8 cellular contexts compared by ENCODE assay signal in the genomic region with DNA sequence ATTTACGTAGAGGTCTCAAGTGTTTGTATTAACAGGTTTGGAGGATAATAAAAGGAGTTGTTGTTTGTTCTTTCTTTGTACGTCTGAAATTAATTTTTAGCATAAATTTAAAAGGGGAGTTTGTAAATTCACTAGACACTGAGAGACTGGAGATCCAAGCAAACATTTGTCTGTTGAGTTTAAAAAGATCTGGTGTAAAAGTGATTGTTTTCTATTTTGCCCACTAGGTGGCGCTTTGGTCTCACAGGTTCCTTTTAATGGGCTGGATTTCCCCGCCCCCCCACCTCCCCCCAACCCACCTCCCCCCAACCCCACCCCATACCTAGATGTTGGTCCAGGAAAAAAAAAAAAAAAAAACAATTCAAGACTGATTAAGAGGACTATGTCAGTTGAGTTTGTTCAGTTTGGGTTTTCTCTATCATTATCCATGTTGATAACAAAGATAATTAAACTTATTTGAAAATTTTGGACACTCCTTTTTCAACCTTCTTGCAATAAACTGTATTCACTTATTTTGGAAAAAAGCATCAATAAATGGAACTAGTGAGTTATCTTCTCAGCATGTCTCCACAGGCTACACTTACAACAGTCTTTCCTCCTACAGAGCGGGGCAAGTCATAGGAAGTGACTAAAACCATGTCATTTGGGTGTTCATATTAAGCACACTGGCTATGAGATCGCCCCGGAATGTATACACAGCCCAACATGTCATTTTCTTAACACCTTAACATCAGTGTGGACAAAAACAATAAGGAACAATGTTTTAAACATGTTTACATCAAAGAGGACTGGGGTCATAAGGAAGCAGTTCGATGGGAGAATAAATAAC.
DNase-seq lines count a peak whose midpoint lies in the region; ATAC-seq and TF ChIP-seq lines count a peak whose summit lies in the region.

No MANE protein-coding gene starts in this region.

- no peak overlapping the region for H3K4me2 ChIP-seq in OCI-LY3 (ENCODE audit: low read length)

- WGBS in esophagus muscularis mucosa, result 46% methylated on average over 8 of the region's 8 CpGs

- H3K4me1 ChIP-seq in HAP-1 (no peaks in the 10 kb centered on the region), OCI-LY3 (ENCODE audit: low read length) (no peaks in the 10 kb centered on the region), esophagus muscularis mucosa (peaks cover 0 to 17% (median 11%) of the 10 kb centered on the region in 4 donors)

- peak; percentile 44 for TF ChIP-seq CTCF in OCI-LY3 (IDR thresholded peaks at IDR 0.05; ENCODE audit: low read depth, low read length)
- TF ChIP-seq CTCF in esophagus muscularis mucosa (IDR thresholded peaks at IDR 0.05), result peak in 2 of 3 experiments; percentile 57 to 59

- no peaks in the 10 kb centered on the region for H3K27me3 ChIP-seq in HAP-1 (ENCODE audit: low read depth)
- H3K27me3 ChIP-seq in OCI-LY3 (ENCODE audit: low read depth, low read length), result peaks cover 3% of the 10 kb centered on the region; the same call in 1 of the 2 replicates
- H3K27me3 ChIP-seq in esophagus muscularis mucosa, result no peaks in the 10 kb centered on the region

- DNase-seq in CMK (ENCODE audit: low read depth) (peak; percentile 12), HAP-1 (ENCODE audit: low spot score in 2 of 2) (peak; percentile 7 to 14), esophagus muscularis mucosa (ENCODE audit: extremely low spot score) (no peak), putamen (ENCODE audit: low spot score) (peak; percentile 39), GF-D8 (lab: John Stamatoyannopoulos, UW) (no peak)
- no peak for DNase-seq in stimulated activated CD4-positive, alpha-beta T cell treated with anti-CD3 and anti-CD28 coated beads, Interleukin-2, amount 100 ng/mL, for 24 hours

- H3K36me3 ChIP-seq in HAP-1 (replicated peaks) (no peaks in the 10 kb centered on the region), OCI-LY3 (replicated peaks; ENCODE audit: low read depth, low read length) (no peaks in the 10 kb centered on the region), esophagus muscularis mucosa (no peaks in the 10 kb centered on the region)

- intact Hi-C loops in esophagus muscularis mucosa (cut with DNase I), result loop anchor here (5.0 kb wide), 1 partner anchor 271 kb away; no protein-coding TSS in a partner anchor

- TF ChIP-seq POLR2A in esophagus muscularis mucosa (IDR thresholded peaks at IDR 0.05; ENCODE audit: low read depth), result no peak

- H3K9me3 ChIP-seq in HAP-1 (no peaks in the 10 kb centered on the region), OCI-LY3 (ENCODE audit: insufficient read depth, low read length) (no peaks in the 10 kb centered on the region), esophagus muscularis mucosa (no peaks in the 10 kb centered on the region)

- H3K79me2 ChIP-seq in OCI-LY3 (ENCODE audit: low read length), result no peaks in the 10 kb centered on the region

- H4K20me1 ChIP-seq in OCI-LY3 (ENCODE audit: insufficient read depth, low read length), result no peaks in the 10 kb centered on the region

- H3K27ac ChIP-seq in OCI-LY3 (ENCODE audit: low read length) (no peak overlapping the region), esophagus muscularis mucosa (replicated peaks in 1 of 4) (no peak overlapping the region)

- no peak overlapping the region for H2AFZ ChIP-seq in OCI-LY3 (ENCODE audit: low read depth, low read length)

- in situ Hi-C loops in HAP-1 (cut with MboI; ENCODE audit: low sequenced_read_pairs), result no loop called here

- no peak for TF ChIP-seq EP300 in esophagus muscularis mucosa (IDR thresholded peaks at IDR 0.05)

- ATAC-seq in esophagus mucosa, result no peak

- H3K9ac ChIP-seq in OCI-LY3 (ENCODE audit: low read length), result no peak overlapping the region

- H3K4me3 ChIP-seq in HAP-1, result no peak overlapping the region
- H3K4me3 ChIP-seq in OCI-LY3 (ENCODE audit: low read length), result no peak overlapping the region
- H3K4me3 ChIP-seq in esophagus muscularis mucosa, result no peak overlapping the region

Comparison
In these comparisons a context has a peak if more than half of its experiments do, and no peak if none do; other contexts are left out.
1. DNase-seq: peak in CMK (single experiment), HAP-1 (2 of 2) and putamen (single experiment); none in esophagus muscularis mucosa (single experiment), stimulated activated CD4-positive, alpha-beta T cell treated with anti-CD3 and anti-CD28 coated beads, Interleukin-2, amount 100 ng/mL, for 24 hours (0 of 2) and GF-D8 (single experiment).